In the genomic region with DNA sequence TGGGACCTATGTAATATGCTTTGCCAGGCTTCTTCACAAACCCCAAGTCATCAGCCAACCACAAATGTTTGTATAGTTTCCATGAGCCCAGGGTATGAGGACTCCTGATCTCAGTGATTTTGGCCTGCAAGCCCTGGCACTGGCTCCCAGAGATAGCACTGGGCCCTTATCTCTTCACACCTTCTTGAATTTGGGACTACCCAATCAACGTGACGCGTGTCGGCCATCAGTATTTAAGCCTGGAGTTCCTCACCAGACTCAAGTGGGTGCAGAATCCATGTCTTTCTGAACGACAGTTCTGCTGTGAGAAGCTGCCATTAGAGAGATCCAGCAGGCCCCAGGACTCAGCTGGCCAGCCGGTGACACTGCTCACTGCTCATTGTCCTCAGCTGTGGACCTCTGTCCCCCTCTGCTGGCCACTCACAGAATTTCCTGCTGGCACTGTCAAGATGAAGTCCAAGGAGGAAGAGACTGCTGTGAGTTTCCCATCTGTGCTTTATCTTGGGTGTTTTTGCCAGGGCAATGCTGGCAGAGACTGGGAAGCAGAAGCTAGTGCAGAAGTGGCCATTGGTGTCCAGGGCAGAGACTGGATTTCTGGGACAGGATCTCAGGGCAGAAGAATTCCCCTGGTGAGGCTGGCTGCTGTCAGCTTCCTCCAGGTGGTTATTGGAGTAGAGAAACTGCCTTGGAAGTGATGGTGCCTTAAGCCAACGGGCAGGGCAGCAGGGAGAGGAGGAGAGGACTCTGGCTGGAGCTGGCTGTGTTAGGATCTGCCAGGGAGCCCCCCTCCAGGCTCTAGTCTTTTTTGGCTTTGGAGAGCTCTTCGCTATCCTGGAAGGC, we compare ENCODE assay signal across 8 cellular contexts. TPM values are rescaled to one million over a fixed set of nuclear protein-coding genes. Genes with fewer than 3 reads are reported as not detected.
A peak's percentile ranks its signal among the peaks of the same experiment; 100 is the strongest.
DNase-seq lines count a peak whose midpoint lies in the region; ATAC-seq and TF ChIP-seq lines count a peak whose summit lies in the region.

No MANE protein-coding gene starts in this region.

- no peaks in the 10 kb centered on the region for H3K79me2 ChIP-seq in DND-41 (ENCODE audit: insufficient read depth, low read length)

- TF ChIP-seq CTCF in DND-41 (IDR thresholded peaks at IDR 0.05; ENCODE audit: borderline replicate concordance, extremely low read depth, low read length, poor library complexity, severe bottlenecking) = peak; percentile 94
- TF ChIP-seq CTCF in lung (IDR thresholded peaks at IDR 0.05; ENCODE audit: control extremely low read depth, extremely low read depth) = peak; percentile 98

- ATAC-seq in DND-41 (ENCODE audit: insufficient read depth, low read depth) (peak; percentile 98), HG03520 (IDR thresholded peaks at IDR 0.05; ENCODE audit: unreplicated experiment) (peak; percentile 60), lung (ENCODE audit: insufficient read depth, low FRiP score) (peak; percentile 93), GM18858 (IDR thresholded peaks at IDR 0.05; ENCODE audit: unreplicated experiment) (no peak)

- H3K27me3 ChIP-seq in DND-41 (ENCODE audit: insufficient read depth, low read length, poor library complexity) = no peaks in the 10 kb centered on the region
- no peaks in the 10 kb centered on the region for H3K27me3 ChIP-seq in lung (ENCODE audit: control insufficient read depth, insufficient read depth)

- no peaks in the 10 kb centered on the region for H3K36me3 ChIP-seq in DND-41 (ENCODE audit: insufficient read depth, low read length)
- H3K36me3 ChIP-seq in lung (ENCODE audit: control insufficient read depth in 2 of 2, insufficient read depth in 2 of 2, low read length in 2 of 2) = no peaks in the 10 kb centered on the region

- H3K9ac ChIP-seq in DND-41 (ENCODE audit: low read depth, low read length) = no peak overlapping the region

- H2AFZ ChIP-seq in DND-41 (ENCODE audit: low read depth, low read length) = no peak overlapping the region

- H3K4me1 ChIP-seq in DND-41 (ENCODE audit: insufficient read depth, low read length) (no peaks in the 10 kb centered on the region), lung (ENCODE audit: control insufficient read depth in 2 of 2, insufficient read depth in 2 of 2, low read length in 2 of 2) (peaks cover 0 to 6% of the 10 kb centered on the region in 2 donors)

- DNase-seq in DND-41 = peak; percentile 75
- DNase-seq in NCI-H748 treated with DMSO at 0.1 percent for 48 hours (lab: John Stamatoyannopoulos, UW) = peak; percentile 21
- peak; percentile 92 to 94 for DNase-seq in activated CD4-positive, alpha-beta T cell treated with anti-CD3 and anti-CD28 coated beads, Interleukin-2, amount 50 U/mL, for 48 hours
- DNase-seq in dermis microvascular lymphatic vessel endothelial cell (ENCODE audit: low read depth in 2 of 2) = peak; percentile 61 to 81
- DNase-seq in lung (ENCODE audit: low spot score) = peak; percentile 89
- DNase-seq in stimulated activated CD8-positive, alpha-beta memory T cell treated with anti-CD3 and anti-CD28 coated beads, Interleukin-12 subunit alpha, Interleukin-12 subunit beta, amount 100 ng/mL, for 1 hour (ENCODE audit: low read depth) = peak; percentile 71

- H3K27ac ChIP-seq in DND-41 (ENCODE audit: low read length) (no peak overlapping the region), lung (ENCODE audit: low read depth in 1 of 2, low read length in 1 of 2) (no peak overlapping the region)

- H4K20me1 ChIP-seq in DND-41 (ENCODE audit: insufficient read depth, low read length) = peaks cover 8% of the 10 kb centered on the region; the same call in 1 of the 2 replicates

- H3K4me2 ChIP-seq in DND-41 (ENCODE audit: insufficient read depth, low read length) = no peak overlapping the region

- no peaks in the 10 kb centered on the region for H3K9me3 ChIP-seq in DND-41 (ENCODE audit: insufficient read depth, low read length, severe bottlenecking)
- no peaks in the 10 kb centered on the region for H3K9me3 ChIP-seq in lung (ENCODE audit: control insufficient read depth in 2 of 2, insufficient read depth in 1 of 2, low read length in 1 of 2)

- H3K4me3 ChIP-seq in DND-41 (ENCODE audit: low read depth in 1 of 2, low read length in 2 of 2) (no peak overlapping the region), lung (no peak overlapping the region)

- 35 to 47% methylated on average over 8 of the region's 8 CpGs for WGBS in lung, 2 donors

RNA-seq across cellular contexts. Expression of a gene that starts 28.4 kb away (rescaled TPM):
- 0.38 and 0.77 TPM in 2 replicates for total RNA-seq in dermis microvascular lymphatic vessel endothelial cell
- total RNA-seq in lung = 10 to 100 TPM in 1 of 2 donors, 1 to 10 TPM in 1; 2.9 to 27.0 TPM
- 1 to 10 TPM; 1.9 to 2.0 TPM for polyA plus RNA-seq in lung

RNA-seq across cellular contexts. Expression of a gene that starts 44.7 kb away (rescaled TPM):
- total RNA-seq in dermis microvascular lymphatic vessel endothelial cell (9.8 and 11.3 TPM in 2 replicates), lung (10 to 100 TPM; 10.1 to 19.3 TPM)
- 1 to 10 TPM; 3.5 to 4.2 TPM for polyA plus RNA-seq in lung

Comparison
In these comparisons a context has a peak if more than half of its experiments do, and no peak if none do; other contexts are left out.
1. DNase-seq: peak in every context shown above with its lines; median percentile 93 in activated CD4-positive, alpha-beta T cell treated with anti-CD3 and anti-CD28 coated beads, Interleukin-2, amount 50 U/mL, for 48 hours; 89 in lung; 75 in DND-41; 71 in dermis microvascular lymphatic vessel endothelial cell; 71 in stimulated activated CD8-positive, alpha-beta memory T cell treated with anti-CD3 and anti-CD28 coated beads, Interleukin-12 subunit alpha, Interleukin-12 subunit beta, amount 100 ng/mL, for 1 hour; 21 in NCI-H748 treated with DMSO at 0.1 percent for 48 hours.